In genomic region chr9:100457517-100457916, GRCh38 we compare ENCODE assay signal across 8 cellular contexts. TPM values are rescaled to one million over a fixed set of nuclear protein-coding genes. Genes with fewer than 3 reads are reported as not detected.
"Had no signal": no experiment of that assay in that cellular context is flagged by ENCODE, and none has a peak within 500 bp of the region (broad histone marks: within the 10 kb centered on the region; RNA-seq: fewer than 3 reads in every experiment).

No MANE protein-coding gene starts in this region.

- H3K4me3 ChIP-seq: K562 had no signal

- DNase-seq: IMR-90, KBM-7, KG1 had no signal

- H3K27ac ChIP-seq: HL-60 had no signal

- ATAC-seq: HepG2, K562 had no signal

RNA-seq across cellular contexts. Expression of gene TMEFF1, which starts 15.4 kb away (rescaled TPM):
- total RNA-seq: HT-29 had no signal
- polyA plus RNA-seq: IgD-negative memory B cell had no signal
